8 cellular contexts compared by ENCODE assay signal in the genomic region with DNA sequence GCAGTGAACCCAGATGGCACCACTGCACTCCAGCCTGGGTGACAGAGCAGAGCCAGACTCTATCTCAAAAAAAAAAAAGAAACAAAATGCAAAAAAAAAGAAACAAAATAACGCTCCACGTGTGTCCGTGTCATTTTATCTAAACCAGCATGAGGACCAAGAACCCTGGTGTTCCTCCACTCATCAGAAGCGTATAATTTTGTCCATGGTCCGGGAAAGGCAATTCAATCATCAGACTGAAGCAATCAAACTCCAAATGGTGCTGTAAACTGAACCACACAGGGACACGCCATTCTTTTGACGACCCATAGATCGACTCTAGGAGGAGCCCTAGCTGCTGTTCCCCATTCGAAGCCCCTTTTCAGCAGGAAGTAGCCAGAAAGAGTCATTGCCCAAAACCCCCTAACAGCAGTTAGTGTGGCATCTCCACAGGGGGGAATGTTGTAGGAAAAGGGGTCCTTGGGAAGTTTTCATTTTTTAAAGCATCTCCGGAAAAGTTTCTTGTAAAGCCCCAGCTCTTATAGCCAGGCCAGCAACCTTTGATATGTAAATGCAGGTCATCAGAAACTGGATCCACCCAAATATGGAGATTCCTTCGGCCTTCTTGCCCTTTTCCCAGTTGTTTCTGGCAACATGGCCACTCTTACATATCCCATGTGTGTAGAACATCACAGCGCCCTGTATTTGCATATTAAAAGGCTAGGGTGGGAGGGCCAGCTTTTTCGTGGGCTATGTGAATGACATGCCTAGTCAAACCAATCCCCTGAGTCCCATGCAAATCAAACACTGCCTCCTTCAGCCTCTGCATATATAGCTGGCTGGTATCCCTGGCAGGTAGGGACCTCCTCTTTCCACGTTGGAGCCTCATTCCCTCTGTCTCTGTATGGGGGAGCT. TPM values are rescaled to one million over a fixed set of nuclear protein-coding genes. Genes with fewer than 3 reads are reported as not detected.
DNase-seq lines count a peak whose midpoint lies in the region; ATAC-seq and TF ChIP-seq lines count a peak whose summit lies in the region.
"Not testable (repeated sequence)": the region's sequence is repeated elsewhere in the genome, so short reads cannot be mapped to it uniquely, and the experiment has no call there.

No MANE protein-coding gene starts in this region.

- POLR2A ChIA-PET in PC-9 (lab: Charles Lee; ENCODE audit: unreplicated experiment) = not testable (repeated sequence)
- POLR2A ChIA-PET in activated CD8-positive, alpha-beta T cell treated with anti-CD3 and anti-CD28 coated beads for 36 hours (lab: Charles Lee) = interaction anchor here (1.2 kb wide), 1 partner anchor 8 kb away, joined by 3 read pairs; the partner anchor contains the start of gene GPATCH8

- H3K36me3 Mint-ChIP-seq in activated CD8-positive, alpha-beta T cell treated with anti-CD3 and anti-CD28 coated beads for 36 hours (ENCODE audit: low read depth); type B pancreatic cell: not testable (repeated sequence)

- H3K79me2 ChIP-seq in PC-9 (ENCODE audit: low read depth) = not testable (repeated sequence)

- ATAC-seq in activated CD8-positive, alpha-beta T cell treated with anti-CD3 and anti-CD28 coated beads for 36 hours; left lobe of liver: not testable (repeated sequence)

- intact Hi-C loops in PC-9 (cut with micrococcal nuclease; ENCODE audit: unreplicated experiment); activated CD8-positive, alpha-beta T cell treated with anti-CD3 and anti-CD28 coated beads for 36 hours (cut with micrococcal nuclease): not testable (repeated sequence)

- DNase-seq in DMS114 treated with DMSO at 0.1 percent for 48 hours (lab: John Stamatoyannopoulos, UW; ENCODE audit: unreplicated experiment) (peak; percentile 75), NCI-H2196 (lab: John Stamatoyannopoulos, UW; ENCODE audit: unreplicated experiment) (peak; percentile 19), PC-9 (peak in 1 of 2 experiments; percentile 38), left lobe of liver (ENCODE audit: low spot score) (peak; percentile 23)
- peak; percentile 10 for DNase-seq in activated CD8-positive, alpha-beta T cell treated with anti-CD3 and anti-CD28 coated beads for 36 hours
- not testable (repeated sequence) for DNase-seq in epithelial cell of proximal tubule (ENCODE audit: low read depth); type B pancreatic cell (ENCODE audit: extremely low spot score, unreplicated experiment)

- not testable (repeated sequence) for H3K27me3 ChIP-seq in HUES48 (ENCODE audit: control insufficient read depth, insufficient read depth, low read length); PC-9 (ENCODE audit: insufficient read depth, low read depth)

- peak overlapping the region; percentile 94 for H3K27ac ChIP-seq in HUES48 (ENCODE audit: low read depth, low read length)
- H3K27ac ChIP-seq in PC-9 = not testable (repeated sequence)

- H3K9me2 ChIP-seq in PC-9 (ENCODE audit: insufficient read depth) = not testable (repeated sequence)

- H3F3A ChIP-seq in PC-9 (ENCODE audit: insufficient read depth, low read depth) = peaks cover 11% of the 10 kb centered on the region; the same call in 1 of the 2 replicates

- H3K9me3 Mint-ChIP-seq in activated CD8-positive, alpha-beta T cell treated with anti-CD3 and anti-CD28 coated beads for 36 hours; type B pancreatic cell: not testable (repeated sequence)

- not testable (repeated sequence) for H3K4me3 Mint-ChIP-seq in activated CD8-positive, alpha-beta T cell treated with anti-CD3 and anti-CD28 coated beads for 36 hours; type B pancreatic cell

- not testable (repeated sequence) for TF ChIP-seq CTCF in PC-9 (conservative IDR thresholded peaks at IDR 0.05); activated CD8-positive, alpha-beta T cell treated with anti-CD3 and anti-CD28 coated beads for 36 hours (IDR thresholded peaks at IDR 0.05)
- TF ChIP-seq CTCF in epithelial cell of proximal tubule (conservative IDR thresholded peaks at IDR 0.05; ENCODE audit: low read depth, low read length) (peak; percentile 6), type B pancreatic cell (conservative IDR thresholded peaks at IDR 0.05) (peak; percentile 10)

- CTCF ChIA-PET in PC-9 (lab: Charles Lee) = interaction anchor here (0.6 kb wide), 2 partner anchors 65 to 81 kb away, joined by 3 to 8 read pairs; no protein-coding TSS in a partner anchor
- CTCF ChIA-PET in activated CD8-positive, alpha-beta T cell treated with anti-CD3 and anti-CD28 coated beads for 36 hours (lab: Charles Lee) = interaction anchor here (0.9 to 1.5 kb wide), 3 partner anchors 9 to 177 kb away, joined by 3 to 5 read pairs (median 3); no protein-coding TSS in a partner anchor

- H3K36me3 ChIP-seq in HUES48 (ENCODE audit: control insufficient read depth, insufficient read depth, low read length); PC-9 (ENCODE audit: low read depth): not testable (repeated sequence)

- H3K4me1 ChIP-seq in HUES48 (ENCODE audit: control insufficient read depth, insufficient read depth, low read length) = peaks cover 11% of the 10 kb centered on the region
- not testable (repeated sequence) for H3K4me1 ChIP-seq in PC-9 (replicated peaks; ENCODE audit: insufficient read depth)

- peak overlapping the region; percentile 53 for H3K9ac ChIP-seq in HUES48 (ENCODE audit: low read depth, low read length)

- H3K27me3 Mint-ChIP-seq in activated CD8-positive, alpha-beta T cell treated with anti-CD3 and anti-CD28 coated beads for 36 hours; type B pancreatic cell: not testable (repeated sequence)

- H3K4me1 Mint-ChIP-seq in activated CD8-positive, alpha-beta T cell treated with anti-CD3 and anti-CD28 coated beads for 36 hours (ENCODE audit: low read depth); type B pancreatic cell (ENCODE audit: unreplicated experiment): not testable (repeated sequence)

- H2AFZ ChIP-seq in PC-9 = not testable (repeated sequence)

- not testable (repeated sequence) for H3K9me3 ChIP-seq in HUES48 (ENCODE audit: control insufficient read depth, insufficient read depth, low read length); PC-9 (ENCODE audit: insufficient read depth, low read depth)

- peak overlapping the region; percentile 24; the same call in 1 of the 2 replicates for H3K4me2 ChIP-seq in PC-9

- not testable (repeated sequence) for BruUV-seq in PC-9 (replicated peaks; lab: Mats Ljungman, UMichigan)

- H3K27ac Mint-ChIP-seq in activated CD8-positive, alpha-beta T cell treated with anti-CD3 and anti-CD28 coated beads for 36 hours; type B pancreatic cell: not testable (repeated sequence)

- not testable (repeated sequence) for H4K20me1 ChIP-seq in PC-9 (ENCODE audit: insufficient read depth)

- peak overlapping the region; percentile 28; the same call in 1 of the 2 replicates for H3K4me3 ChIP-seq in HUES48 (ENCODE audit: low read depth, low read length)
- not testable (repeated sequence) for H3K4me3 ChIP-seq in PC-9; epithelial cell of proximal tubule (ENCODE audit: low read depth, low read length)

RNA-seq across cellular contexts. Expression of gene GPATCH8, which starts 8.3 kb away (rescaled TPM):
- 31.0 and 39.4 TPM in 2 replicates for total RNA-seq in PC-9 (2021)
- 10 to 100 TPM; 34.0 to 36.8 TPM for total RNA-seq in activated CD8-positive, alpha-beta T cell treated with anti-CD3 and anti-CD28 coated beads for 36 hours
- total RNA-seq in epithelial cell of proximal tubule = 12.6 and 13.7 TPM in 2 replicates
- 11.0 TPM for total RNA-seq in left lobe of liver
- total RNA-seq in type B pancreatic cell (ENCODE audit: low replicate concordance) = 45.9 and 51.5 TPM in 2 replicates

RNA-seq across cellular contexts. Expression of gene FZD2, which starts 45.8 kb away (rescaled TPM):
- total RNA-seq in PC-9 (2021) = 50.5 and 61.8 TPM in 2 replicates
- under 1 TPM; 0.16 to 0.22 TPM for total RNA-seq in activated CD8-positive, alpha-beta T cell treated with anti-CD3 and anti-CD28 coated beads for 36 hours
- 4.1 and 9.2 TPM in 2 replicates for total RNA-seq in epithelial cell of proximal tubule
- 0.18 TPM for total RNA-seq in left lobe of liver
- 3.6 and 54.4 TPM in 2 replicates for total RNA-seq in type B pancreatic cell (ENCODE audit: low replicate concordance)
